Comparison of ENCODE assay signal across 1 cellular context in the genomic region with DNA sequence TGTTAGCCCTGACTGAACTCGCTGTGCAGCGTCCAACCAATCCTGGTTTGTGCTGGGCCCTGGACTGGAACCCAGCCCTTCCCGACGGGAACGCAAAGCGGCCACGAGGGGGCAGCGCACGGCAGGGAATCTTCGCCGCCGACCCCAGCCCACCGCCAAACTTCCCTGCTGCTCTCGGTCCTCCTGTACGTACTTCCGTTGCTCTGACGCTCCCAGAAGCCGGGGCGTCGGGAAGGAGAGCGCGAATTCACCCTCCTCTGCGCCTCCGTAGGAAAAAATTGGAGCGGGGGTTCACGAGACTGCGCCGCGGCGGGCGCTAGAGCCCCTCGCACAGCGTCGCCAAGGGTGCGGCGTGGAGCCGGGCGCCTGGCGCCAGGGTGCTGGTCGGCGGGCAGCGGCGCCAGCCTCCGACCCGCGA.
A peak's percentile ranks its signal among the peaks of the same experiment; 100 is the strongest.
TF ChIP-seq lines count a peak whose summit lies in the region.

No MANE protein-coding gene starts in this region.

TF ChIP-seq in A549, 52 proteins besides CTCF, POLR2A, EP300 and RAD21 (continued from another document):
- TF ChIP-seq, protein P1, sequence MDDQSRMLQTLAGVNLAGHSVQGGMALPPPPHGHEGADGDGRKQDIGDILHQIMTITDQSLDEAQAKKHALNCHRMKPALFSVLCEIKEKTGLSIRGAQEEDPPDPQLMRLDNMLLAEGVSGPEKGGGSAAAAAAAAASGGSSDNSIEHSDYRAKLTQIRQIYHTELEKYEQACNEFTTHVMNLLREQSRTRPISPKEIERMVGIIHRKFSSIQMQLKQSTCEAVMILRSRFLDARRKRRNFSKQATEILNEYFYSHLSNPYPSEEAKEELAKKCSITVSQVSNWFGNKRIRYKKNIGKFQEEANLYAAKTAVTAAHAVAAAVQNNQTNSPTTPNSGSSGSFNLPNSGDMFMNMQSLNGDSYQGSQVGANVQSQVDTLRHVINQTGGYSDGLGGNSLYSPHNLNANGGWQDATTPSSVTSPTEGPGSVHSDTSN (IDR thresholded peaks at IDR 0.05) = no peak
- TF ChIP-seq FOSB (CRISPR knock-in tag; IDR thresholded peaks at IDR 0.05) = no peak
- TF ChIP-seq SMC3 (IDR thresholded peaks at IDR 0.05) = peak; percentile 91
- no peak for TF ChIP-seq HOXB5 (CRISPR knock-in tag; IDR thresholded peaks at IDR 0.05)
- no peak for TF ChIP-seq FOXS1 (CRISPR knock-in tag; IDR thresholded peaks at IDR 0.05)
- no peak for TF ChIP-seq BHLHE40 (IDR thresholded peaks at IDR 0.05; ENCODE audit: low read depth, low read length)
- no peak for TF ChIP-seq JUN (IDR thresholded peaks at IDR 0.05)
- TF ChIP-seq, protein P2, sequence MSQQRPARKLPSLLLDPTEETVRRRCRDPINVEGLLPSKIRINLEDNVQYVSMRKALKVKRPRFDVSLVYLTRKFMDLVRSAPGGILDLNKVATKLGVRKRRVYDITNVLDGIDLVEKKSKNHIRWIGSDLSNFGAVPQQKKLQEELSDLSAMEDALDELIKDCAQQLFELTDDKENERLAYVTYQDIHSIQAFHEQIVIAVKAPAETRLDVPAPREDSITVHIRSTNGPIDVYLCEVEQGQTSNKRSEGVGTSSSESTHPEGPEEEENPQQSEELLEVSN (IDR thresholded peaks at IDR 0.05; ENCODE audit: borderline replicate concordance, low read depth) = 0 out of 2 replicates have a peak, but pooled peaks have one; percentile 13
- TF ChIP-seq POLR2AphosphoS2 (conservative IDR thresholded peaks at IDR 0.05; ENCODE audit: low read length) = no peak
- no peak for TF ChIP-seq MAZ (IDR thresholded peaks at IDR 0.05; ENCODE audit: borderline replicate concordance, low read depth, low read length)
- TF ChIP-seq, protein P3, sequence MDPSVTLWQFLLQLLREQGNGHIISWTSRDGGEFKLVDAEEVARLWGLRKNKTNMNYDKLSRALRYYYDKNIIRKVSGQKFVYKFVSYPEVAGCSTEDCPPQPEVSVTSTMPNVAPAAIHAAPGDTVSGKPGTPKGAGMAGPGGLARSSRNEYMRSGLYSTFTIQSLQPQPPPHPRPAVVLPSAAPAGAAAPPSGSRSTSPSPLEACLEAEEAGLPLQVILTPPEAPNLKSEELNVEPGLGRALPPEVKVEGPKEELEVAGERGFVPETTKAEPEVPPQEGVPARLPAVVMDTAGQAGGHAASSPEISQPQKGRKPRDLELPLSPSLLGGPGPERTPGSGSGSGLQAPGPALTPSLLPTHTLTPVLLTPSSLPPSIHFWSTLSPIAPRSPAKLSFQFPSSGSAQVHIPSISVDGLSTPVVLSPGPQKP (IDR thresholded peaks at IDR 0.05; ENCODE audit: low read depth, low read length) = no peak
- TF ChIP-seq TP53 (CRISPR knock-in tag; IDR thresholded peaks at IDR 0.05) = no peak
